Comparison of ENCODE assay signal across 12 cellular contexts in the genomic region with DNA sequence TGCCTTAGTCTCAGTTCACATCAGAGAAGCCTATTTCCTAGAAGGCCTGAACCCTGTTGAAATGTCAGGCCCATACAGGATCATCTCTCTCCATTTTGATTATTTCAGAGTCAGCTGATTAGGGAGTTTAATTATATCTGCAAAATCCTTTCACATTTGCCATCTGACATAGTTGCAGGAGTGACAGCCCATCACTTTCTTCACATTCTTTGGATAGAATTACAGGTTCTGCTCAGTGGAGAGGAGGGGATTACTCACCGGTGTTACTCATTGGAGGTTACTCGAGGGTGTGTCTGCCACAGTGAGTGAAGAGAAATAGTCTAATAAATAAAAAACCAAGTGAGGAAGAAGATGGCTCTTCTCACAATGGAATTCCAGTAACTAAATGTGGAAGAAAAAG.
DNase-seq lines count a peak whose midpoint lies in the region; ATAC-seq and TF ChIP-seq lines count a peak whose summit lies in the region.
"Had no signal": no experiment of that assay in that cellular context is flagged by ENCODE, and none has a peak within 500 bp of the region (broad histone marks: within the 10 kb centered on the region; RNA-seq: fewer than 3 reads in every experiment).

No MANE protein-coding gene starts in this region.

- ATAC-seq in GM19023 (IDR thresholded peaks at IDR 0.05; ENCODE audit: unreplicated experiment), result no peak

- H3K36me3 ChIP-seq in HEK293 (ENCODE audit: control insufficient read depth in 2 of 2, insufficient read depth in 1 of 2, low read length in 2 of 2) (peaks cover 0 to 3% of the 10 kb centered on the region in 2 experiments; a peak in 1 of 3 replicates), adipocyte (ENCODE audit: control insufficient read depth, insufficient read depth, low read length, severe bottlenecking) (peaks cover 13% of the 10 kb centered on the region), prostate gland (no peaks in the 10 kb centered on the region)

- no peak for TF ChIP-seq CTCF in AG10803 (conservative IDR thresholded peaks at IDR 0.05; ENCODE audit: low read length)
- TF ChIP-seq CTCF in HEK293 (tag by site-specific recombination; IDR thresholded peaks at IDR 0.05), result no peak
- TF ChIP-seq CTCF in prostate gland (IDR thresholded peaks at IDR 0.05), result no peak

- H3K4me1 ChIP-seq in HEK293 (ENCODE audit: control insufficient read depth, insufficient read depth, low read length) (peaks cover 12% of the 10 kb centered on the region), adipocyte (ENCODE audit: control insufficient read depth, insufficient read depth, low read length) (peaks cover 31% of the 10 kb centered on the region), prostate gland (replicated peaks) (no peaks in the 10 kb centered on the region)

- intact Hi-C loops in prostate gland (cut with DNase I), result no loop called here

- no peak for TF ChIP-seq POLR2A in prostate gland (IDR thresholded peaks at IDR 0.05)

- no peaks in the 10 kb centered on the region for H3K9me3 ChIP-seq in HEK293 (ENCODE audit: control insufficient read depth, insufficient read depth, low read depth, low read length)
- no peaks in the 10 kb centered on the region for H3K9me3 ChIP-seq in adipocyte (ENCODE audit: control insufficient read depth, low read length)
- no peaks in the 10 kb centered on the region for H3K9me3 ChIP-seq in prostate gland

- H3K4me3 ChIP-seq in AG10803 (ENCODE audit: low read length) (no peak overlapping the region), HEK293 (ENCODE audit: low read depth, low read length) (no peak overlapping the region), adipocyte (ENCODE audit: low read length) (no peak overlapping the region), prostate gland (no peak overlapping the region)

- POLR2A ChIA-PET in HEK293 (lab: Yijun Ruan, JAX), result no interaction called here

- DNase-seq in AG10803 (ENCODE audit: low read depth) (peak; percentile 22), adipocyte (ENCODE audit: low read depth) (peak; percentile 33), left kidney (ENCODE audit: low read depth, low spot score) (peak; percentile 34), AML-193 (lab: John Stamatoyannopoulos, UW) (no peak), prostate gland (ENCODE audit: low spot score) (no peak), DMS53 (lab: John Stamatoyannopoulos, UW) (no peak)
- DNase-seq: effector memory CD4-positive, alpha-beta T cell; naive B cell; NCI-H748 treated with DMSO at 0.1 percent for 48 hours had no signal

- H3K9ac ChIP-seq in adipocyte (ENCODE audit: low read length), result no peak overlapping the region

- CTCF ChIA-PET in HEK293 (lab: Yijun Ruan, JAX), result no interaction called here

- H3K27me3 ChIP-seq in adipocyte (replicated peaks; ENCODE audit: control insufficient read depth, insufficient read depth, low read length) (no peaks in the 10 kb centered on the region), prostate gland (replicated peaks; ENCODE audit: insufficient read depth) (no peaks in the 10 kb centered on the region)

- 84% methylated on average over 2 of the region's 2 CpGs for WGBS in prostate gland

- H3K27ac ChIP-seq in HEK293 (ENCODE audit: extremely low read depth, low read depth, low read length) (no peak overlapping the region), prostate gland (no peak overlapping the region)
- H3K27ac ChIP-seq: HL-60 had no signal

TF ChIP-seq in HEK293, 187 proteins besides CTCF, POLR2A, EP300 and RAD21 (continues in another document):
- TF ChIP-seq HOXD13 (CRISPR knock-in tag; IDR thresholded peaks at IDR 0.05; ENCODE audit: borderline replicate concordance) (no peak), ZNF112 (tag by site-specific recombination; IDR thresholded peaks at IDR 0.05) (no peak), ZNF658 (tag by site-specific recombination; IDR thresholded peaks at IDR 0.05) (no peak), ZBTB8A (tag by site-specific recombination; IDR thresholded peaks at IDR 0.05) (no peak), ATF2 (tag by site-specific recombination; IDR thresholded peaks at IDR 0.05; ENCODE audit: low read depth) (no peak), KLF9 (tag by site-specific recombination; IDR thresholded peaks at IDR 0.05; ENCODE audit: low read depth) (peak; percentile 29; the same call in 1 of the 2 replicates), MZF1 (tag by site-specific recombination; IDR thresholded peaks at IDR 0.05; ENCODE audit: borderline replicate concordance) (no peak), ZNF19 (tag by site-specific recombination; IDR thresholded peaks at IDR 0.05; ENCODE audit: low read depth) (no peak), ZNF354C (tag by site-specific recombination; IDR thresholded peaks at IDR 0.05; ENCODE audit: borderline replicate concordance, low read depth) (no peak), YY2 (tag by site-specific recombination; IDR thresholded peaks at IDR 0.05) (no peak), ZNF10 (tag by site-specific recombination; IDR thresholded peaks at IDR 0.05) (peak; percentile 60; the same call in 1 of the 2 replicates), PRDM10 (tag by site-specific recombination; IDR thresholded peaks at IDR 0.05) (no peak)
- TF ChIP-seq, protein P1, sequence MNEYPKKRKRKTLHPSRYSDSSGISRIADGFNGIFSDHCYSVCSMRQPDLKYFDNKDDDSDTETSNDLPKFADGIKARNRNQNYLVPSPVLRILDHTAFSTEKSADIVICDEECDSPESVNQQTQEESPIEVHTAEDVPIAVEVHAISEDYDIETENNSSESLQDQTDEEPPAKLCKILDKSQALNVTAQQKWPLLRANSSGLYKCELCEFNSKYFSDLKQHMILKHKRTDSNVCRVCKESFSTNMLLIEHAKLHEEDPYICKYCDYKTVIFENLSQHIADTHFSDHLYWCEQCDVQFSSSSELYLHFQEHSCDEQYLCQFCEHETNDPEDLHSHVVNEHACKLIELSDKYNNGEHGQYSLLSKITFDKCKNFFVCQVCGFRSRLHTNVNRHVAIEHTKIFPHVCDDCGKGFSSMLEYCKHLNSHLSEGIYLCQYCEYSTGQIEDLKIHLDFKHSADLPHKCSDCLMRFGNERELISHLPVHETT (tag by site-specific recombination; IDR thresholded peaks at IDR 0.05), result no peak
- TF ChIP-seq, protein P2, sequence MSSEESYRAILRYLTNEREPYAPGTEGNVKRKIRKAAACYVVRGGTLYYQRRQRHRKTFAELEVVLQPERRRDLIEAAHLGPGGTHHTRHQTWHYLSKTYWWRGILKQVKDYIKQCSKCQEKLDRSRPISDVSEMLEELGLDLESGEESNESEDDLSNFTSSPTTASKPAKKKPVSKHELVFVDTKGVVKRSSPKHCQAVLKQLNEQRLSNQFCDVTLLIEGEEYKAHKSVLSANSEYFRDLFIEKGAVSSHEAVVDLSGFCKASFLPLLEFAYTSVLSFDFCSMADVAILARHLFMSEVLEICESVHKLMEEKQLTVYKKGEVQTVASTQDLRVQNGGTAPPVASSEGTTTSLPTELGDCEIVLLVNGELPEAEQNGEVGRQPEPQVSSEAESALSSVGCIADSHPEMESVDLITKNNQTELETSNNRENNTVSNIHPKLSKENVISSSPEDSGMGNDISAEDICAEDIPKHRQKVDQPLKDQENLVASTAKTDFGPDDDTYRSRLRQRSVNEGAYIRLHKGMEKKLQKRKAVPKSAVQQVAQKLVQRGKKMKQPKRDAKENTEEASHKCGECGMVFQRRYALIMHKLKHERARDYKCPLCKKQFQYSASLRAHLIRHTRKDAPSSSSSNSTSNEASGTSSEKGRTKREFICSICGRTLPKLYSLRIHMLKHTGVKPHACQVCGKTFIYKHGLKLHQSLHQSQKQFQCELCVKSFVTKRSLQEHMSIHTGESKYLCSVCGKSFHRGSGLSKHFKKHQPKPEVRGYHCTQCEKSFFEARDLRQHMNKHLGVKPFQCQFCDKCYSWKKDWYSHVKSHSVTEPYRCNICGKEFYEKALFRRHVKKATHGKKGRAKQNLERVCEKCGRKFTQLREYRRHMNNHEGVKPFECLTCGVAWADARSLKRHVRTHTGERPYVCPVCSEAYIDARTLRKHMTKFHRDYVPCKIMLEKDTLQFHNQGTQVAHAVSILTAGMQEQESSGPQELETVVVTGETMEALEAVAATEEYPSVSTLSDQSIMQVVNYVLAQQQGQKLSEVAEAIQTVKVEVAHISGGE (tag by site-specific recombination; conservative IDR thresholded peaks at IDR 0.05; ENCODE audit: low read depth), result no peak

Comparison
In these comparisons a context has a peak if more than half of its experiments do, and no peak if none do; other contexts are left out.
1. DNase-seq: peak in AG10803 (single experiment), adipocyte (single experiment) and left kidney (single experiment); none in AML-193 (0 of 2), prostate gland (single experiment) and DMS53 (single experiment).